7 cellular contexts compared by ENCODE assay signal in genomic region chr4:25613613-25614012, GRCh38. TPM values are rescaled to one million over a fixed set of nuclear protein-coding genes. Genes with fewer than 3 reads are reported as not detected.
"Had no signal": no experiment of that assay in that cellular context is flagged by ENCODE, and none has a peak within 500 bp of the region (broad histone marks: within the 10 kb centered on the region; RNA-seq: fewer than 3 reads in every experiment).

No MANE protein-coding gene starts in this region.

RNA-seq across cellular contexts. Expression of gene SLC34A2, which starts 42.0 kb away (rescaled TPM):
- total RNA-seq: OCI-LY7, PC-9, RPMI7951, SJCRH30, SJSA1, SK-MEL-5 had no signal
- polyA plus RNA-seq: SK-N-SH had no signal
